23 cellular contexts compared by ENCODE assay signal in genomic region chr10:33569693-33570092, GRCh38.
"Had no signal": no experiment of that assay in that cellular context is flagged by ENCODE, and none has a peak within 500 bp of the region (broad histone marks: within the 10 kb centered on the region; RNA-seq: fewer than 3 reads in every experiment).

No MANE protein-coding gene starts in this region.

- ATAC-seq: K562 had no signal

- DNase-seq: MM.1S, NCI-H1092 treated with DMSO at 0.1 percent for 48 hours, NCI-H1436, NCI-H187, NCI-H2029, NCI-H2081 treated with DMSO at 0.1 percent for 48 hours, NCI-H2171, NCI-H226, NCI-H446, NCI-H510A, NCI-H524 treated with DMSO at 0.1 percent for 48 hours, NCI-H69, NCI-H774, OCI-M1, PC-9, Peyer's patch, SIG-M5 had no signal

- H3K36me3 ChIP-seq: Peyer's patch, SJSA1 had no signal

- H3K27ac Mint-ChIP-seq: IgD-negative memory B cell had no signal

- H3K27ac ChIP-seq: HL-60, KMS-11, PC-9, Peyer's patch, SJSA1, SK-N-MC had no signal

- H3K4me3 ChIP-seq: K562, PC-9, Peyer's patch, SJSA1, SK-N-MC had no signal

- H3K4me1 Mint-ChIP-seq: IgD-negative memory B cell had no signal

- H3K27me3 Mint-ChIP-seq: IgD-negative memory B cell had no signal

- H3K4me1 ChIP-seq: Peyer's patch had no signal

- H3K4me3 Mint-ChIP-seq: IgD-negative memory B cell had no signal

- H3K27me3 ChIP-seq: Peyer's patch, SJSA1 had no signal

- H3K9me3 ChIP-seq: Peyer's patch, SJSA1 had no signal

- H3K36me3 Mint-ChIP-seq: IgD-negative memory B cell had no signal
